In genomic region chr3:14353486-14353885, GRCh38 we compare ENCODE assay signal across 31 cellular contexts. TPM values are rescaled to one million over a fixed set of nuclear protein-coding genes. Genes with fewer than 3 reads are reported as not detected.
DNase-seq lines count a peak whose midpoint lies in the region; ATAC-seq lines count a peak whose summit lies in the region.
"Had no signal": no experiment of that assay in that cellular context is flagged by ENCODE, and none has a peak within 500 bp of the region (broad histone marks: within the 10 kb centered on the region; RNA-seq: fewer than 3 reads in every experiment).

No MANE protein-coding gene starts in this region.

- no peaks in the 10 kb centered on the region for H3K9me3 Mint-ChIP-seq in activated CD8-positive, alpha-beta memory T cell treated with anti-CD3 and anti-CD28 coated beads, Interleukin-2, amount 10 ng/mL, durations not matched to agents 7 days and 5 days (ENCODE audit: low read depth)
- H3K9me3 Mint-ChIP-seq: activated CD4-positive, alpha-beta T cell treated with anti-CD3 and anti-CD28 coated beads, Interleukin-2, amount 10 ng/mL, durations not matched to agents 24 days and 14 days had no signal

- no peak overlapping the region for H3K4ac ChIP-seq in mesendoderm (ENCODE audit: low read depth, low read length)

- peak overlapping the region; percentile 19 for H3K27ac Mint-ChIP-seq in activated CD8-positive, alpha-beta memory T cell treated with anti-CD3 and anti-CD28 coated beads, Interleukin-2, amount 10 ng/mL, durations not matched to agents 7 days and 5 days
- H3K27ac Mint-ChIP-seq: activated CD4-positive, alpha-beta T cell treated with anti-CD3 and anti-CD28 coated beads, Interleukin-2, amount 10 ng/mL, durations not matched to agents 24 days and 14 days; activated naive CD8-positive, alpha-beta T cell had no signal

- no peak overlapping the region for H3K27ac ChIP-seq in mesendoderm (ENCODE audit: low read depth, low read length)
- H3K27ac ChIP-seq: 22Rv1, ascending aorta, HL-60, left lung, psoas muscle, sigmoid colon, tibial artery had no signal

- peak overlapping the region; percentile 30 for H3K56ac ChIP-seq in mesendoderm (ENCODE audit: low read length)

- peaks cover 5% of the 10 kb centered on the region for H3K4me1 ChIP-seq in adipocyte (ENCODE audit: control insufficient read depth, insufficient read depth, low read length)
- peaks cover 3% of the 10 kb centered on the region for H3K4me1 ChIP-seq in mesendoderm (ENCODE audit: control insufficient read depth, low read depth, low read length)
- H3K4me1 ChIP-seq: ascending aorta, left lung, psoas muscle had no signal

- no peaks in the 10 kb centered on the region for H3K9me3 ChIP-seq in adipocyte (ENCODE audit: control insufficient read depth, low read length)
- H3K9me3 ChIP-seq: ascending aorta, left lung, psoas muscle, sigmoid colon, tibial artery had no signal

- H3K4me3 ChIP-seq in adipocyte (ENCODE audit: low read length) (no peak overlapping the region), mesendoderm (ENCODE audit: low read length) (no peak overlapping the region)
- H3K4me3 ChIP-seq: ascending aorta, left lung, psoas muscle, sigmoid colon, tibial artery had no signal

- no peaks in the 10 kb centered on the region for H3K36me3 Mint-ChIP-seq in activated CD8-positive, alpha-beta memory T cell treated with anti-CD3 and anti-CD28 coated beads, Interleukin-2, amount 10 ng/mL, durations not matched to agents 7 days and 5 days
- H3K36me3 Mint-ChIP-seq: activated naive CD8-positive, alpha-beta T cell had no signal

- no peak overlapping the region for H3K4me3 Mint-ChIP-seq in activated CD8-positive, alpha-beta memory T cell treated with anti-CD3 and anti-CD28 coated beads, Interleukin-2, amount 10 ng/mL, durations not matched to agents 7 days and 5 days
- H3K4me3 Mint-ChIP-seq: activated CD4-positive, alpha-beta T cell treated with anti-CD3 and anti-CD28 coated beads, Interleukin-2, amount 10 ng/mL, durations not matched to agents 24 days and 14 days; activated naive CD8-positive, alpha-beta T cell had no signal

- no peak overlapping the region for H2BK120ac ChIP-seq in mesendoderm (ENCODE audit: low read depth, low read length)

- H4K8ac ChIP-seq in mesendoderm (ENCODE audit: low read depth, low read length) = no peak overlapping the region

- CTCF ChIA-PET in activated CD8-positive, alpha-beta memory T cell treated with anti-CD3 and anti-CD28 coated beads, Interleukin-2, amount 10 ng/mL, durations not matched to agents 7 days and 5 days (lab: Charles Lee) = interaction anchor here (1.2 kb wide), 1 partner anchor 150 kb away, joined by 3 read pairs; no protein-coding TSS in a partner anchor

- peaks cover 8% of the 10 kb centered on the region for H3K27me3 ChIP-seq in adipocyte (replicated peaks; ENCODE audit: control insufficient read depth, insufficient read depth, low read length)
- H3K27me3 ChIP-seq in mesendoderm (ENCODE audit: insufficient read depth, low read length, poor library complexity) = no peaks in the 10 kb centered on the region
- H3K27me3 ChIP-seq: ascending aorta, left lung, sigmoid colon had no signal

- no peak overlapping the region for H2BK15ac ChIP-seq in mesendoderm (replicated peaks; ENCODE audit: low read depth)

- no peak overlapping the region for H3K23ac ChIP-seq in mesendoderm (ENCODE audit: low read length)

- H2AK5ac ChIP-seq in mesendoderm (ENCODE audit: low read length) = peak overlapping the region; percentile 27

- H3K79me2 ChIP-seq in mesendoderm (ENCODE audit: control insufficient read depth, insufficient read depth, low read length) = no peaks in the 10 kb centered on the region

- WGBS in mesendoderm (ENCODE audit: extremely low coverage, insufficient coverage, low lambda C conversion rate) = no CpG with 5 or more reads among the region's 1 CpG

- peaks cover 2% of the 10 kb centered on the region for H3K4me1 Mint-ChIP-seq in activated CD8-positive, alpha-beta memory T cell treated with anti-CD3 and anti-CD28 coated beads, Interleukin-2, amount 10 ng/mL, durations not matched to agents 7 days and 5 days
- H3K4me1 Mint-ChIP-seq: activated CD4-positive, alpha-beta T cell treated with anti-CD3 and anti-CD28 coated beads, Interleukin-2, amount 10 ng/mL, durations not matched to agents 24 days and 14 days had no signal

- ATAC-seq in activated CD8-positive, alpha-beta memory T cell treated with anti-CD3 and anti-CD28 coated beads, Interleukin-2, amount 10 ng/mL, durations not matched to agents 7 days and 5 days = no peak
- ATAC-seq in GM21576 (IDR thresholded peaks at IDR 0.05; ENCODE audit: unreplicated experiment) = no peak
- ATAC-seq: HepG2, left lung, psoas muscle had no signal

- peaks cover 11% of the 10 kb centered on the region for H3K27me3 Mint-ChIP-seq in activated CD8-positive, alpha-beta memory T cell treated with anti-CD3 and anti-CD28 coated beads, Interleukin-2, amount 10 ng/mL, durations not matched to agents 7 days and 5 days
- H3K27me3 Mint-ChIP-seq: activated naive CD8-positive, alpha-beta T cell had no signal

- no peak overlapping the region for H3K18ac ChIP-seq in mesendoderm (ENCODE audit: low read length)

- no peak overlapping the region for H2BK5ac ChIP-seq in mesendoderm (ENCODE audit: low read length)

- H4K5ac ChIP-seq in mesendoderm (ENCODE audit: low read length) = no peak overlapping the region

- H3K9ac ChIP-seq in adipocyte (ENCODE audit: low read length) (no peak overlapping the region), mesendoderm (ENCODE audit: low read length) (peak overlapping the region; percentile 33)

- H3K4me2 ChIP-seq in mesendoderm (ENCODE audit: low read length) = no peak overlapping the region

- H3K36me3 ChIP-seq in adipocyte (ENCODE audit: control insufficient read depth, insufficient read depth, low read length, severe bottlenecking) (no peaks in the 10 kb centered on the region), mesendoderm (ENCODE audit: control insufficient read depth, insufficient read depth, low read length) (no peaks in the 10 kb centered on the region)
- H3K36me3 ChIP-seq: ascending aorta, left lung, sigmoid colon, tibial artery had no signal

- no peaks in the 10 kb centered on the region for H3K79me1 ChIP-seq in mesendoderm (ENCODE audit: low read length)

- no peak for DNase-seq in activated CD8-positive, alpha-beta memory T cell treated with anti-CD3 and anti-CD28 coated beads, Interleukin-2, amount 10 ng/mL, durations not matched to agents 7 days and 5 days
- no peak for DNase-seq in activated CD8-positive, alpha-beta memory T cell treated with anti-CD3 and anti-CD28 coated beads, Interleukin-2, amount 50 U/mL, for 48 hours
- DNase-seq in adipocyte (ENCODE audit: low read depth) = peak; percentile 18
- DNase-seq in mesendoderm = peak; percentile 69
- no peak for DNase-seq in putamen (ENCODE audit: low spot score)
- no peak for DNase-seq in NCI-H69 (lab: John Stamatoyannopoulos, UW)
- DNase-seq in NCI-H2107 treated with DMSO at 0.1 percent for 48 hours (lab: John Stamatoyannopoulos, UW; ENCODE audit: unreplicated experiment) = no peak
- DNase-seq: activated CD4-positive, alpha-beta T cell treated with anti-CD3 and anti-CD28 coated beads, Interleukin-2, amount 10 ng/mL, durations not matched to agents 24 days and 14 days; activated CD8-positive, alpha-beta memory T cell treated with anti-CD3 and anti-CD28 coated beads for 24 hours; activated effector memory CD4-positive, alpha-beta T cell treated with Interleukin-2 at 50 U/mL for 16 hours; activated T-cell treated with anti-CD3 and anti-CD28 coated beads, Interleukin-2, amount 50 U/mL, for 1 hour; C1 segment of cervical spinal cord; DMS79 treated with DMSO at 0.1 percent for 48 hours; effector CD4-positive, alpha-beta T cell; GOT3; left lung; NCI-H1436; NCI-H2081 treated with DMSO at 0.1 percent for 48 hours; NCI-H226; nucleus accumbens; psoas muscle; sigmoid colon; stimulated activated CD4-positive, alpha-beta T cell treated with anti-CD3 and anti-CD28 coated beads, Interleukin-4, amount 100 ng/mL, for 24 hours; T-helper 9 cell; tibial artery had no signal

RNA-seq across cellular contexts. Expression of gene SLC6A6, which starts 48.9 kb away (rescaled TPM):
- 10 to 100 TPM; 55.3 to 64.6 TPM for total RNA-seq in activated CD8-positive, alpha-beta memory T cell treated with anti-CD3 and anti-CD28 coated beads, Interleukin-2, amount 10 ng/mL, durations not matched to agents 7 days and 5 days
- polyA plus RNA-seq in mesendoderm (2013, experiment 1 of 2) = 50.8 TPM
- polyA plus RNA-seq in mesendoderm (2013, experiment 2 of 2) = 51.5 TPM

Comparison
In these comparisons a context has a peak if more than half of its experiments do, and no peak if none do; other contexts are left out.
1. DNase-seq: peak in adipocyte (single experiment) and mesendoderm (single experiment); none in activated CD8-positive, alpha-beta memory T cell treated with anti-CD3 and anti-CD28 coated beads, Interleukin-2, amount 10 ng/mL, durations not matched to agents 7 days and 5 days (single experiment), activated CD8-positive, alpha-beta memory T cell treated with anti-CD3 and anti-CD28 coated beads, Interleukin-2, amount 50 U/mL, for 48 hours (single experiment), putamen (single experiment), NCI-H69 (single experiment) and NCI-H2107 treated with DMSO at 0.1 percent for 48 hours (single experiment).